Comparison of ENCODE assay signal across 18 cellular contexts in genomic region chr6:35435075-35435837, GRCh38. TPM values are rescaled to one million over a fixed set of nuclear protein-coding genes. Genes with fewer than 3 reads are reported as not detected.
DNase-seq lines count a peak whose midpoint lies in the region; ATAC-seq and TF ChIP-seq lines count a peak whose summit lies in the region.
"Had no signal": no experiment of that assay in that cellular context is flagged by ENCODE, and none has a peak within 500 bp of the region (broad histone marks: within the 10 kb centered on the region; RNA-seq: fewer than 3 reads in every experiment).

No MANE protein-coding gene starts in this region.

- H3K4me3 ChIP-seq in LNCaP clone FGC (ENCODE audit: low read depth, low read length) = no peak overlapping the region
- no peak overlapping the region for H3K4me3 ChIP-seq in colonic mucosa
- no peak overlapping the region for H3K4me3 ChIP-seq in neuronal stem cell (ENCODE audit: low read length in 2 of 2)
- H3K4me3 ChIP-seq: ascending aorta, PC-9 had no signal

- H3K36me3 ChIP-seq in colonic mucosa = no peaks in the 10 kb centered on the region
- no peaks in the 10 kb centered on the region for H3K36me3 ChIP-seq in neuronal stem cell (replicated peaks in 1 of 2; ENCODE audit: control insufficient read depth in 2 of 2, insufficient read depth in 2 of 2, low read length in 2 of 2)
- H3K36me3 ChIP-seq: ascending aorta had no signal

- peak overlapping the region in 1 of 2 donors; percentile 27 for H3K9ac ChIP-seq in colonic mucosa (ENCODE audit: low read depth in 2 of 2, low read length in 2 of 2)
- H3K9ac ChIP-seq in neuronal stem cell (ENCODE audit: low read depth, low read length, poor library complexity) = peak overlapping the region; percentile 44

- no peak overlapping the region for H2BK12ac ChIP-seq in neuronal stem cell (ENCODE audit: low read length)

- H3K27me3 ChIP-seq in colonic mucosa (no peaks in the 10 kb centered on the region), neuronal stem cell (ENCODE audit: control insufficient read depth in 3 of 3, insufficient read depth in 3 of 3, low read depth in 1 of 3, low read length in 3 of 3) (no peaks in the 10 kb centered on the region)
- H3K27me3 ChIP-seq: ascending aorta had no signal

- no peak overlapping the region for H4K91ac ChIP-seq in neuronal stem cell (ENCODE audit: low read depth, low read length, poor library complexity)

- intact Hi-C loops in colonic mucosa (cut with DNase I) = no loop called here

- H3K4me2 ChIP-seq in neuronal stem cell (ENCODE audit: insufficient read depth, low read length, poor library complexity, severe bottlenecking) = no peak overlapping the region
- H3K4me2 ChIP-seq: PC-9 had no signal

- DNase-seq in D341Med (ENCODE audit: low spot score) = peak; percentile 56
- peak; percentile 90 for DNase-seq in LNCaP clone FGC (ENCODE audit: low read depth)
- DNase-seq in colonic mucosa = peak; percentile 92
- no peak for DNase-seq in neuronal stem cell (ENCODE audit: low spot score)
- no peak for DNase-seq in putamen (ENCODE audit: low spot score)
- no peak for DNase-seq in activated T-cell treated with anti-CD3 and anti-CD28 coated beads, Interleukin-2, amount 50 U/mL, for 48 hours
- DNase-seq in NCI-H2227 (lab: John Stamatoyannopoulos, UW; ENCODE audit: unreplicated experiment) = no peak
- DNase-seq: activated CD4-positive, alpha-beta T cell treated with anti-CD3 and anti-CD28 coated beads, Interleukin-2, amount 10 ng/mL, durations not matched to agents 24 days and 14 days; activated naive CD4-positive, alpha-beta T cell treated with anti-CD3 and anti-CD28 coated beads, Interleukin-2, amount 10 ng/mL, durations not matched to agents 7 days and 5 days; CD4-positive, CD25-positive, alpha-beta regulatory T cell; MV-4-11; NCI-H2081 treated with DMSO at 0.1 percent for 48 hours; NCI-H748 treated with DMSO at 0.1 percent for 48 hours; PC-9; retina; stimulated activated naive CD4-positive, alpha-beta T cell had no signal

- no peak overlapping the region for H2AFZ ChIP-seq in neuronal stem cell (ENCODE audit: low read length)
- H2AFZ ChIP-seq: PC-9 had no signal

- peak overlapping the region; percentile 61 for H3K18ac ChIP-seq in neuronal stem cell (ENCODE audit: low read length)

- peaks cover 5% of the 10 kb centered on the region for H3K4me1 ChIP-seq in colonic mucosa
- H3K4me1 ChIP-seq in neuronal stem cell (ENCODE audit: control insufficient read depth in 2 of 2, insufficient read depth in 1 of 2, low read depth in 1 of 2, low read length in 2 of 2) = peaks cover 0 to 1% of the 10 kb centered on the region in 2 donors
- H3K4me1 ChIP-seq: ascending aorta had no signal

- H3K79me1 ChIP-seq in neuronal stem cell (ENCODE audit: low read depth, low read length) = no peaks in the 10 kb centered on the region

- peak overlapping the region; percentile 87 for H2BK120ac ChIP-seq in neuronal stem cell (ENCODE audit: low read depth, low read length)

- H3K9me3 ChIP-seq in colonic mucosa (no peaks in the 10 kb centered on the region), neuronal stem cell (replicated peaks in 1 of 2; ENCODE audit: control insufficient read depth in 2 of 2, insufficient read depth in 1 of 2, low read depth in 1 of 2, low read length in 2 of 2) (peaks cover 0 to 2% of the 10 kb centered on the region in 2 donors)

- no peak overlapping the region for H2BK5ac ChIP-seq in neuronal stem cell (ENCODE audit: low read length)

- H3K27ac ChIP-seq in colonic mucosa (no peak overlapping the region), neuronal stem cell (replicated peaks; ENCODE audit: low read length) (no peak overlapping the region)
- H3K27ac ChIP-seq: ascending aorta, PC-9 had no signal

- no peak overlapping the region for H3K14ac ChIP-seq in neuronal stem cell (ENCODE audit: low read length)

- no peak overlapping the region for H4K8ac ChIP-seq in neuronal stem cell (ENCODE audit: low read depth, low read length)

- peak overlapping the region; percentile 80 for H3K23ac ChIP-seq in neuronal stem cell (ENCODE audit: low read depth, low read length, poor library complexity)

- no peak for ATAC-seq in HG03342 (IDR thresholded peaks at IDR 0.05; ENCODE audit: unreplicated experiment)

- WGBS in neuronal stem cell (ENCODE audit: extremely low coverage in 2 of 2, insufficient read length in 2 of 2, insufficient replicate concordance in 1 of 2), 2 donors = no CpG with 5 or more reads among the region's 16 CpGs

- H2AK5ac ChIP-seq in neuronal stem cell (ENCODE audit: low read depth, low read length) = peak overlapping the region; percentile 63

- H2BK15ac ChIP-seq in neuronal stem cell (ENCODE audit: low read length) = no peak overlapping the region

- no peak overlapping the region for H3K4ac ChIP-seq in neuronal stem cell (ENCODE audit: low read length)

- TF ChIP-seq CTCF in LNCaP clone FGC (IDR thresholded peaks at IDR 0.05; ENCODE audit: control insufficient read depth, extremely low read depth, insufficient read depth) (no peak), colonic mucosa (IDR thresholded peaks at IDR 0.05) (no peak)

RNA-seq across cellular contexts. Expression of gene FANCE, which starts 16.9 kb away (rescaled TPM):
- 10 to 100 TPM in 1 of 2 donors, 1 to 10 TPM in 1; 3.7 to 10.7 TPM for total RNA-seq in colonic mucosa
- polyA plus RNA-seq in neuronal stem cell (2013, experiment 1 of 2) = 8.9 TPM
- polyA plus RNA-seq in neuronal stem cell (2013, experiment 2 of 2) = 8.3 TPM

RNA-seq across cellular contexts. Expression of gene RPL10A, which starts 32.9 kb away (rescaled TPM):
- 1,000 to 10,000 TPM in 1 of 2 donors, 100 to 1,000 TPM in 1; 998 to 1,213 TPM for total RNA-seq in colonic mucosa
- polyA plus RNA-seq in neuronal stem cell (2013, experiment 1 of 2) = 2,893 TPM
- 2,832 TPM for polyA plus RNA-seq in neuronal stem cell (2013, experiment 2 of 2)

Comparison
In these comparisons a context has a peak if more than half of its experiments do, and no peak if none do; other contexts are left out.
1. DNase-seq: peak in D341Med (single experiment), LNCaP clone FGC (single experiment) and colonic mucosa (single experiment); none in neuronal stem cell (single experiment), putamen (single experiment), activated T-cell treated with anti-CD3 and anti-CD28 coated beads, Interleukin-2, amount 50 U/mL, for 48 hours (0 of 2) and NCI-H2227 (single experiment).